ENCODE assay signal across 9 cellular contexts in the genomic region with DNA sequence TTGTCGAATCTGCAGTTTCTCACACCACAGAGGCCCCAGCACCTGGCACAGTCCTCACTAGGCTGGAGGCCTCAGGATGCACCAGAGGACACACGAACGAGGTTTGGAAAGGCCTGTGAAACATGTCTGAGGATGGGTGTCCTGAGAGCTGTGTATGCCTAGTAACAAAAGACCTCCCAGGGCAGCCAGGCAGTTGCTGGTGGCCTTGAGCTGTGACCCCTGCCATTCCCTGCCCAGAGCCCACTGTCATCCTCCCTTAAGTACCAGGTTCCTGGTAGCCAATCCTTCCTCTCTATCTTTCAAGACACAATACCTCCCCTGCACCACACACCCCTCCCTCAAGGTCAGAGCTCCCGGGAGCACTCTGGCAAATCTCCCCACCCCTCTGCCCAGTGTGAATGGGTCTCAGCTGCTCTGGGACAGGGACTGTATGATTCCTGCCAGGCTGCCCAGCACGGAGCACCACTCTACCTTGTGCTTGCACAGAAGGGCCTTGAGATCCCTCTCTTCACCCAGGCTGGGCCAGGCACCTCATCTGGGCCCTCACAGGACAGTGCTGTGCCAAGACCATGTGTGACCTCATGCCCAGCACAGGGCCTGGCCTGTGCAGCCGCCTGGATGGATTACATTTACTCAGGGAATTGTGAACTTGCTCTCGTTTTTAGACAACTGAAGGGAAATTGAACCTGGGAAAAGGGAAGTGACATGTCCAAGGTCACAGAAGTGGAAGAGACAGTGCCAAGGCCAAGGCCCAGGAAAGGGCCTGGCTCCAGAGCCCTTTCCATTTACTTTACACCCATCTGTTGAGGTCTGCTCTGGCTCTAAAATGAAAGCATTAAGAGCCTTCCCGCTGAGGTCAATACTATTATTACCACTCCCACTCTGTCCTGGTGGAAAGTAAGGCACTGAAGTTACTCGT. TPM values are rescaled to one million over a fixed set of nuclear protein-coding genes. Genes with fewer than 3 reads are reported as not detected.
A peak's percentile ranks its signal among the peaks of the same experiment; 100 is the strongest.
DNase-seq lines count a peak whose midpoint lies in the region; ATAC-seq and TF ChIP-seq lines count a peak whose summit lies in the region.
"Had no signal": no experiment of that assay in that cellular context is flagged by ENCODE, and none has a peak within 500 bp of the region (broad histone marks: within the 10 kb centered on the region; RNA-seq: fewer than 3 reads in every experiment).

No MANE protein-coding gene starts in this region.

- H3K4me3 Mint-ChIP-seq in activated T-cell treated with anti-CD3 and anti-CD28 coated beads, Interleukin-2, amount 50 U/mL, for 72 hours: peak overlapping the region; percentile 89 to 90
- H3K4me3 Mint-ChIP-seq in activated T-helper 17 cell treated with anti-CD3 and anti-CD28 coated beads, Interleukin-2, amount 50 U/mL, for 72 hours: peak overlapping the region; percentile 76

- H3K27me3 ChIP-seq in left lung: no peaks in the 10 kb centered on the region
- no peaks in the 10 kb centered on the region for H3K27me3 ChIP-seq in thymus (ENCODE audit: control insufficient read depth, insufficient read depth)

- peaks cover 0 to 2% of the 10 kb centered on the region in 2 donors for H3K36me3 Mint-ChIP-seq in activated T-cell treated with anti-CD3 and anti-CD28 coated beads, Interleukin-2, amount 50 U/mL, for 72 hours (ENCODE audit: insufficient read depth in 2 of 2)
- H3K36me3 Mint-ChIP-seq in activated T-helper 17 cell treated with anti-CD3 and anti-CD28 coated beads, Interleukin-2, amount 50 U/mL, for 72 hours (ENCODE audit: low read depth): peaks cover 19% of the 10 kb centered on the region

- no peaks in the 10 kb centered on the region for H3K27me3 Mint-ChIP-seq in activated T-cell treated with anti-CD3 and anti-CD28 coated beads, Interleukin-2, amount 50 U/mL, for 72 hours (ENCODE audit: low read depth)
- H3K27me3 Mint-ChIP-seq in activated T-helper 17 cell treated with anti-CD3 and anti-CD28 coated beads, Interleukin-2, amount 50 U/mL, for 72 hours: no peaks in the 10 kb centered on the region

- peaks cover 44% of the 10 kb centered on the region for H3K4me1 Mint-ChIP-seq in activated T-cell treated with anti-CD3 and anti-CD28 coated beads, Interleukin-2, amount 50 U/mL, for 72 hours (ENCODE audit: low read depth)
- peaks cover 7% of the 10 kb centered on the region for H3K4me1 Mint-ChIP-seq in activated T-helper 17 cell treated with anti-CD3 and anti-CD28 coated beads, Interleukin-2, amount 50 U/mL, for 72 hours

- TF ChIP-seq CTCF in left lung (IDR thresholded peaks at IDR 0.05): no peak

- no peak for DNase-seq in activated T-cell treated with anti-CD3 and anti-CD28 coated beads, Interleukin-2, amount 50 U/mL, for 72 hours
- no peak for DNase-seq in activated T-cell treated with anti-CD3 and anti-CD28 coated beads, Interleukin-2, amount 50 U/mL, for 48 hours
- DNase-seq in left lung: no peak

- intact Hi-C loops in left lung (cut with DNase I): no loop called here

- H3K9me3 ChIP-seq in left lung (no peaks in the 10 kb centered on the region), thymus (ENCODE audit: control insufficient read depth) (no peaks in the 10 kb centered on the region)

- peaks cover 29 to 68% of the 10 kb centered on the region in 2 donors for H3K4me1 ChIP-seq in left lung
- H3K4me1 ChIP-seq in thymus (ENCODE audit: control insufficient read depth, insufficient read depth, low read length): peaks cover 11% of the 10 kb centered on the region

- H3K27ac ChIP-seq in left lung (peak overlapping the region; percentile 95 to 98), thymus (ENCODE audit: low read depth) (peak overlapping the region; percentile 37)

- H3K9me3 Mint-ChIP-seq in activated T-cell treated with anti-CD3 and anti-CD28 coated beads, Interleukin-2, amount 50 U/mL, for 72 hours: no peaks in the 10 kb centered on the region
- H3K9me3 Mint-ChIP-seq in activated T-helper 17 cell treated with anti-CD3 and anti-CD28 coated beads, Interleukin-2, amount 50 U/mL, for 72 hours: no peaks in the 10 kb centered on the region

- H3K4me3 ChIP-seq in left lung: peak overlapping the region; percentile 62 to 82
- H3K4me3 ChIP-seq in thymus (ENCODE audit: low read length): no peak overlapping the region

- WGBS in thymus: 79% methylated on average over 9 of the region's 9 CpGs

- H3K27ac Mint-ChIP-seq in activated T-cell treated with anti-CD3 and anti-CD28 coated beads, Interleukin-2, amount 50 U/mL, for 72 hours: peak overlapping the region; percentile 89
- peak overlapping the region; percentile 91 for H3K27ac Mint-ChIP-seq in activated T-helper 17 cell treated with anti-CD3 and anti-CD28 coated beads, Interleukin-2, amount 50 U/mL, for 72 hours

- no peak for ATAC-seq in activated T-cell treated with anti-CD3 and anti-CD28 coated beads, Interleukin-2, amount 50 U/mL, for 72 hours (replicated peaks in 1 of 2)
- ATAC-seq in activated T-helper 17 cell treated with anti-CD3 and anti-CD28 coated beads, Interleukin-2, amount 50 U/mL, for 72 hours (replicated peaks): no peak
- ATAC-seq in left lung: no peak
- no peak for ATAC-seq in HG02759 (IDR thresholded peaks at IDR 0.05; ENCODE audit: unreplicated experiment)
- no peak for ATAC-seq in GM19395 (IDR thresholded peaks at IDR 0.05; ENCODE audit: unreplicated experiment)
- ATAC-seq in HG03108 (IDR thresholded peaks at IDR 0.05; ENCODE audit: unreplicated experiment): no peak

- peaks cover 0 to 16% of the 10 kb centered on the region in 2 donors for H3K36me3 ChIP-seq in left lung
- peaks cover 8% of the 10 kb centered on the region for H3K36me3 ChIP-seq in thymus (ENCODE audit: control insufficient read depth, insufficient read depth)

RNA-seq across cellular contexts. Expression of a gene that starts 2.2 kb away (rescaled TPM):
- 10 to 100 TPM; 38.3 to 45.9 TPM for total RNA-seq in activated T-cell treated with anti-CD3 and anti-CD28 coated beads, Interleukin-2, amount 50 U/mL, for 72 hours
- total RNA-seq in activated T-helper 17 cell treated with anti-CD3 and anti-CD28 coated beads, Interleukin-2, amount 50 U/mL, for 72 hours: 10 to 100 TPM; 27.8 to 33.2 TPM
- total RNA-seq in left lung: 10 to 100 TPM; 26.4 to 44.6 TPM
- 19.8 TPM for polyA plus RNA-seq in thymus

RNA-seq across cellular contexts. Expression of a gene that starts 22.2 kb away (rescaled TPM):
- total RNA-seq in activated T-cell treated with anti-CD3 and anti-CD28 coated beads, Interleukin-2, amount 50 U/mL, for 72 hours: 10 to 100 TPM; 37.1 to 42.9 TPM
- 10 to 100 TPM; 22.8 to 29.2 TPM for total RNA-seq in activated T-helper 17 cell treated with anti-CD3 and anti-CD28 coated beads, Interleukin-2, amount 50 U/mL, for 72 hours
- 10 to 100 TPM; 35.4 to 36.8 TPM for total RNA-seq in left lung
- polyA plus RNA-seq in thymus: 45.5 TPM

RNA-seq across cellular contexts. Expression of a gene that starts 56.9 kb away (rescaled TPM):
- not detected for total RNA-seq in activated T-cell treated with anti-CD3 and anti-CD28 coated beads, Interleukin-2, amount 50 U/mL, for 72 hours
- not detected for total RNA-seq in activated T-helper 17 cell treated with anti-CD3 and anti-CD28 coated beads, Interleukin-2, amount 50 U/mL, for 72 hours
- not detected for total RNA-seq in left lung
- polyA plus RNA-seq in thymus: 0.39 TPM
- total RNA-seq: Daoy had no signal
